Comparison of ENCODE assay signal across 1 cellular context in the genomic region with DNA sequence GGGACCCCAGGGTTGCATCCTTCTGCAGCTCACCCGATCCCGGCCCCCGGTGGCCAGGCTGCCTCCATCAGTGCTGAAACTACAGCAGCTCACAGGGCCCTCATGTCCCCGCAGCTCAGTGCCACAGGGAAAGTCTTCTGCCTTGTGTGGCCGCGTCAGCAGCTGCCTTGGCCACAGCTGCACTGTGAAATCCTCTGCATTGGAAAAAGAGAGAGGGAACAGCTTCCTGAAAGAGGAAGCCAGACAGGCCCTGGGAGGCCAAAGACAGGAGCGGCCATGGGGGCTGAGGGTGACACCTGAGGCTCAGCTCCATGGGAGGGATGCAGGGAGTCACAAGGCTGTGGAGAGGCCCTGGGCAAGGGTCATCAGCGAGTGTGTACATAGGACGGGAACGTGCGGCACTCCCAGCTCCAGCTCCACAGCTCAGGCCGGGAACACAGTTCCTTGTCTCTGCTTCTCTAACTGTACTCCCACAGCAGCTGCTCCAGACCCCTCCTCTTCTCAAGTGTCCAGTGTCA.
A peak's percentile ranks its signal among the peaks of the same experiment; 100 is the strongest.
TF ChIP-seq lines count a peak whose summit lies in the region.

No MANE protein-coding gene starts in this region.

TF ChIP-seq in HepG2, 621 proteins besides CTCF, POLR2A, EP300 and RAD21 (continued from another document and continues in another):
- TF ChIP-seq, protein P1, sequence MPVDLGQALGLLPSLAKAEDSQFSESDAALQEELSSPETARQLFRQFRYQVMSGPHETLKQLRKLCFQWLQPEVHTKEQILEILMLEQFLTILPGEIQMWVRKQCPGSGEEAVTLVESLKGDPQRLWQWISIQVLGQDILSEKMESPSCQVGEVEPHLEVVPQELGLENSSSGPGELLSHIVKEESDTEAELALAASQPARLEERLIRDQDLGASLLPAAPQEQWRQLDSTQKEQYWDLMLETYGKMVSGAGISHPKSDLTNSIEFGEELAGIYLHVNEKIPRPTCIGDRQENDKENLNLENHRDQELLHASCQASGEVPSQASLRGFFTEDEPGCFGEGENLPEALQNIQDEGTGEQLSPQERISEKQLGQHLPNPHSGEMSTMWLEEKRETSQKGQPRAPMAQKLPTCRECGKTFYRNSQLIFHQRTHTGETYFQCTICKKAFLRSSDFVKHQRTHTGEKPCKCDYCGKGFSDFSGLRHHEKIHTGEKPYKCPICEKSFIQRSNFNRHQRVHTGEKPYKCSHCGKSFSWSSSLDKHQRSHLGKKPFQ (CRISPR knock-in tag; IDR thresholded peaks at IDR 0.05; ENCODE audit: insufficient replicate concordance): peak; percentile 30
- TF ChIP-seq, protein P2, sequence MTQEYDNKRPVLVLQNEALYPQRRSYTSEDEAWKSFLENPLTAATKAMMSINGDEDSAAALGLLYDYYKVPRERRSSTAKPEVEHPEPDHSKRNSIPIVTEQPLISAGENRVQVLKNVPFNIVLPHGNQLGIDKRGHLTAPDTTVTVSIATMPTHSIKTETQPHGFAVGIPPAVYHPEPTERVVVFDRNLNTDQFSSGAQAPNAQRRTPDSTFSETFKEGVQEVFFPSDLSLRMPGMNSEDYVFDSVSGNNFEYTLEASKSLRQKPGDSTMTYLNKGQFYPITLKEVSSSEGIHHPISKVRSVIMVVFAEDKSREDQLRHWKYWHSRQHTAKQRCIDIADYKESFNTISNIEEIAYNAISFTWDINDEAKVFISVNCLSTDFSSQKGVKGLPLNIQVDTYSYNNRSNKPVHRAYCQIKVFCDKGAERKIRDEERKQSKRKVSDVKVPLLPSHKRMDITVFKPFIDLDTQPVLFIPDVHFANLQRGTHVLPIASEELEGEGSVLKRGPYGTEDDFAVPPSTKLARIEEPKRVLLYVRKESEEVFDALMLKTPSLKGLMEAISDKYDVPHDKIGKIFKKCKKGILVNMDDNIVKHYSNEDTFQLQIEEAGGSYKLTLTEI (CRISPR knock-in tag; conservative IDR thresholded peaks at IDR 0.05): no peak
- TF ChIP-seq ZNF124 (CRISPR knock-in tag; IDR thresholded peaks at IDR 0.05) (no peak), KDM2A (CRISPR knock-in tag; IDR thresholded peaks at IDR 0.05; ENCODE audit: borderline replicate concordance, low read depth) (no peak), SALL1 (CRISPR knock-in tag; IDR thresholded peaks at IDR 0.05) (peak; percentile 72), ZNF839 (CRISPR knock-in tag; IDR thresholded peaks at IDR 0.05; ENCODE audit: borderline replicate concordance) (peak; percentile 69; the same call in 1 of the 2 replicates), SATB2 (CRISPR knock-in tag; IDR thresholded peaks at IDR 0.05) (no peak), SYNCRIP (IDR thresholded peaks at IDR 0.05; ENCODE audit: insufficient read depth, low read depth, low read length) (no peak), NCOA5 (CRISPR knock-in tag; IDR thresholded peaks at IDR 0.05) (no peak), MED13 (CRISPR knock-in tag; IDR thresholded peaks at IDR 0.05) (no peak), SOX5 (CRISPR knock-in tag; IDR thresholded peaks at IDR 0.05; ENCODE audit: borderline replicate concordance) (peak; percentile 44; the same call in 1 of the 2 replicates), TCF7L2 (IDR thresholded peaks at IDR 0.05; ENCODE audit: low read depth, low read length) (no peak), ZFY (CRISPR knock-in tag; IDR thresholded peaks at IDR 0.05) (peak; percentile 67; the same call in 1 of the 2 replicates), RAD51 (IDR thresholded peaks at IDR 0.05; ENCODE audit: borderline replicate concordance) (no peak), MXI1 (IDR thresholded peaks at IDR 0.05; ENCODE audit: borderline replicate concordance, low read depth, low read length) (peak; percentile 54; the same call in 1 of the 3 replicates), NAIF1 (CRISPR knock-in tag; IDR thresholded peaks at IDR 0.05; ENCODE audit: borderline replicate concordance) (no peak), EED (CRISPR knock-in tag; IDR thresholded peaks at IDR 0.05) (no peak), AKAP8 (CRISPR knock-in tag; IDR thresholded peaks at IDR 0.05) (peak; percentile 32; the same call in 1 of the 2 replicates), BRD4 (CRISPR knock-in tag; IDR thresholded peaks at IDR 0.05) (no peak), SETDB1 (CRISPR knock-in tag; IDR thresholded peaks at IDR 0.05; ENCODE audit: borderline replicate concordance) (no peak), JUND (CRISPR knock-in tag; IDR thresholded peaks at IDR 0.05) (no peak), GLI4 (CRISPR knock-in tag; IDR thresholded peaks at IDR 0.05; ENCODE audit: borderline replicate concordance) (peak; percentile 83; the same call in 1 of the 2 replicates), PRPF4 (IDR thresholded peaks at IDR 0.05; ENCODE audit: low read depth, low read length, poor library complexity, severe bottlenecking) (no peak), YEATS2 (CRISPR knock-in tag; IDR thresholded peaks at IDR 0.05; ENCODE audit: borderline replicate concordance) (peak; percentile 45; the same call in 1 of the 2 replicates), TMF1 (CRISPR knock-in tag; IDR thresholded peaks at IDR 0.05; ENCODE audit: low read depth) (no peak), ZNF326 (CRISPR knock-in tag; IDR thresholded peaks at IDR 0.05; ENCODE audit: borderline replicate concordance) (no peak), ZFP82 (CRISPR knock-in tag; IDR thresholded peaks at IDR 0.05; ENCODE audit: borderline replicate concordance) (no peak), CEBPG (CRISPR knock-in tag; IDR thresholded peaks at IDR 0.05) (0 out of 2 replicates have a peak, but pooled peaks have one; percentile 35), ZNF629 (CRISPR knock-in tag; conservative IDR thresholded peaks at IDR 0.05) (no peak), ARNT2 (CRISPR knock-in tag; IDR thresholded peaks at IDR 0.05; ENCODE audit: low read depth) (no peak)
- TF ChIP-seq, protein P3, sequence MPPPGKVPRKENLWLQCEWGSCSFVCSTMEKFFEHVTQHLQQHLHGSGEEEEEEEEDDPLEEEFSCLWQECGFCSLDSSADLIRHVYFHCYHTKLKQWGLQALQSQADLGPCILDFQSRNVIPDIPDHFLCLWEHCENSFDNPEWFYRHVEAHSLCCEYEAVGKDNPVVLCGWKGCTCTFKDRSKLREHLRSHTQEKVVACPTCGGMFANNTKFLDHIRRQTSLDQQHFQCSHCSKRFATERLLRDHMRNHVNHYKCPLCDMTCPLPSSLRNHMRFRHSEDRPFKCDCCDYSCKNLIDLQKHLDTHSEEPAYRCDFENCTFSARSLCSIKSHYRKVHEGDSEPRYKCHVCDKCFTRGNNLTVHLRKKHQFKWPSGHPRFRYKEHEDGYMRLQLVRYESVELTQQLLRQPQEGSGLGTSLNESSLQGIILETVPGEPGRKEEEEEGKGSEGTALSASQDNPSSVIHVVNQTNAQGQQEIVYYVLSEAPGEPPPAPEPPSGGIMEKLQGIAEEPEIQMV (CRISPR knock-in tag; IDR thresholded peaks at IDR 0.05; ENCODE audit: low read depth): peak; percentile 24; the same call in 1 of the 2 replicates
- TF ChIP-seq, protein P4, sequence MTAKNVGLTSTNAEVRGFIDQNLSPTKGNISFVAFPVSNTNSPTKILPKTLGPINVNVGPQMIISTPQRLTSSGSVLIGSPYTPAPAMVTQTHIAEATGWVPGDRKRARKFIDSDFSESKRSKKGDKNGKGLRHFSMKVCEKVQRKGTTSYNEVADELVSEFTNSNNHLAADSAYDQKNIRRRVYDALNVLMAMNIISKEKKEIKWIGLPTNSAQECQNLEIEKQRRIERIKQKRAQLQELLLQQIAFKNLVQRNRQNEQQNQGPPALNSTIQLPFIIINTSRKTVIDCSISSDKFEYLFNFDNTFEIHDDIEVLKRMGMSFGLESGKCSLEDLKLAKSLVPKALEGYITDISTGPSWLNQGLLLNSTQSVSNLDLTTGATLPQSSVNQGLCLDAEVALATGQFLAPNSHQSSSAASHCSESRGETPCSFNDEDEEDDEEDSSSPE (CRISPR knock-in tag; IDR thresholded peaks at IDR 0.05): 0 out of 2 replicates have a peak, but pooled peaks have one; percentile 29
- TF ChIP-seq, protein P5, sequence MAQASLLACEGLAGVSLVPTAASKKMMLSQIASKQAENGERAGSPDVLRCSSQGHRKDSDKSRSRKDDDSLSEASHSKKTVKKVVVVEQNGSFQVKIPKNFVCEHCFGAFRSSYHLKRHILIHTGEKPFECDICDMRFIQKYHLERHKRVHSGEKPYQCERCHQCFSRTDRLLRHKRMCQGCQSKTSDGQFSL (CRISPR knock-in tag; IDR thresholded peaks at IDR 0.05): no peak
- TF ChIP-seq, protein P6, sequence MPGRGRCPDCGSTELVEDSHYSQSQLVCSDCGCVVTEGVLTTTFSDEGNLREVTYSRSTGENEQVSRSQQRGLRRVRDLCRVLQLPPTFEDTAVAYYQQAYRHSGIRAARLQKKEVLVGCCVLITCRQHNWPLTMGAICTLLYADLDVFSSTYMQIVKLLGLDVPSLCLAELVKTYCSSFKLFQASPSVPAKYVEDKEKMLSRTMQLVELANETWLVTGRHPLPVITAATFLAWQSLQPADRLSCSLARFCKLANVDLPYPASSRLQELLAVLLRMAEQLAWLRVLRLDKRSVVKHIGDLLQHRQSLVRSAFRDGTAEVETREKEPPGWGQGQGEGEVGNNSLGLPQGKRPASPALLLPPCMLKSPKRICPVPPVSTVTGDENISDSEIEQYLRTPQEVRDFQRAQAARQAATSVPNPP (CRISPR knock-in tag; IDR thresholded peaks at IDR 0.05): no peak
- TF ChIP-seq, protein P7, sequence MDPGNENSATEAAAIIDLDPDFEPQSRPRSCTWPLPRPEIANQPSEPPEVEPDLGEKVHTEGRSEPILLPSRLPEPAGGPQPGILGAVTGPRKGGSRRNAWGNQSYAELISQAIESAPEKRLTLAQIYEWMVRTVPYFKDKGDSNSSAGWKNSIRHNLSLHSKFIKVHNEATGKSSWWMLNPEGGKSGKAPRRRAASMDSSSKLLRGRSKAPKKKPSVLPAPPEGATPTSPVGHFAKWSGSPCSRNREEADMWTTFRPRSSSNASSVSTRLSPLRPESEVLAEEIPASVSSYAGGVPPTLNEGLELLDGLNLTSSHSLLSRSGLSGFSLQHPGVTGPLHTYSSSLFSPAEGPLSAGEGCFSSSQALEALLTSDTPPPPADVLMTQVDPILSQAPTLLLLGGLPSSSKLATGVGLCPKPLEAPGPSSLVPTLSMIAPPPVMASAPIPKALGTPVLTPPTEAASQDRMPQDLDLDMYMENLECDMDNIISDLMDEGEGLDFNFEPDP (CRISPR knock-in tag; conservative IDR thresholded peaks at IDR 0.05): no peak
- TF ChIP-seq, protein P8, sequence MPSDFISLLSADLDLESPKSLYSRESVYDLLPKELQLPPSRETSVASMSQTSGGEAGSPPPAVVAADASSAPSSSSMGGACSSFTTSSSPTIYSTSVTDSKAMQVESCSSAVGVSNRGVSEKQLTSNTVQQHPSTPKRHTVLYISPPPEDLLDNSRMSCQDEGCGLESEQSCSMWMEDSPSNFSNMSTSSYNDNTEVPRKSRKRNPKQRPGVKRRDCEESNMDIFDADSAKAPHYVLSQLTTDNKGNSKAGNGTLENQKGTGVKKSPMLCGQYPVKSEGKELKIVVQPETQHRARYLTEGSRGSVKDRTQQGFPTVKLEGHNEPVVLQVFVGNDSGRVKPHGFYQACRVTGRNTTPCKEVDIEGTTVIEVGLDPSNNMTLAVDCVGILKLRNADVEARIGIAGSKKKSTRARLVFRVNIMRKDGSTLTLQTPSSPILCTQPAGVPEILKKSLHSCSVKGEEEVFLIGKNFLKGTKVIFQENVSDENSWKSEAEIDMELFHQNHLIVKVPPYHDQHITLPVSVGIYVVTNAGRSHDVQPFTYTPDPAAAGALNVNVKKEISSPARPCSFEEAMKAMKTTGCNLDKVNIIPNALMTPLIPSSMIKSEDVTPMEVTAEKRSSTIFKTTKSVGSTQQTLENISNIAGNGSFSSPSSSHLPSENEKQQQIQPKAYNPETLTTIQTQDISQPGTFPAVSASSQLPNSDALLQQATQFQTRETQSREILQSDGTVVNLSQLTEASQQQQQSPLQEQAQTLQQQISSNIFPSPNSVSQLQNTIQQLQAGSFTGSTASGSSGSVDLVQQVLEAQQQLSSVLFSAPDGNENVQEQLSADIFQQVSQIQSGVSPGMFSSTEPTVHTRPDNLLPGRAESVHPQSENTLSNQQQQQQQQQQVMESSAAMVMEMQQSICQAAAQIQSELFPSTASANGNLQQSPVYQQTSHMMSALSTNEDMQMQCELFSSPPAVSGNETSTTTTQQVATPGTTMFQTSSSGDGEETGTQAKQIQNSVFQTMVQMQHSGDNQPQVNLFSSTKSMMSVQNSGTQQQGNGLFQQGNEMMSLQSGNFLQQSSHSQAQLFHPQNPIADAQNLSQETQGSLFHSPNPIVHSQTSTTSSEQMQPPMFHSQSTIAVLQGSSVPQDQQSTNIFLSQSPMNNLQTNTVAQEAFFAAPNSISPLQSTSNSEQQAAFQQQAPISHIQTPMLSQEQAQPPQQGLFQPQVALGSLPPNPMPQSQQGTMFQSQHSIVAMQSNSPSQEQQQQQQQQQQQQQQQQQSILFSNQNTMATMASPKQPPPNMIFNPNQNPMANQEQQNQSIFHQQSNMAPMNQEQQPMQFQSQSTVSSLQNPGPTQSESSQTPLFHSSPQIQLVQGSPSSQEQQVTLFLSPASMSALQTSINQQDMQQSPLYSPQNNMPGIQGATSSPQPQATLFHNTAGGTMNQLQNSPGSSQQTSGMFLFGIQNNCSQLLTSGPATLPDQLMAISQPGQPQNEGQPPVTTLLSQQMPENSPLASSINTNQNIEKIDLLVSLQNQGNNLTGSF (CRISPR knock-in tag; IDR thresholded peaks at IDR 0.05): no peak
